ENCODE assay signal across 10 cellular contexts in the genomic region with DNA sequence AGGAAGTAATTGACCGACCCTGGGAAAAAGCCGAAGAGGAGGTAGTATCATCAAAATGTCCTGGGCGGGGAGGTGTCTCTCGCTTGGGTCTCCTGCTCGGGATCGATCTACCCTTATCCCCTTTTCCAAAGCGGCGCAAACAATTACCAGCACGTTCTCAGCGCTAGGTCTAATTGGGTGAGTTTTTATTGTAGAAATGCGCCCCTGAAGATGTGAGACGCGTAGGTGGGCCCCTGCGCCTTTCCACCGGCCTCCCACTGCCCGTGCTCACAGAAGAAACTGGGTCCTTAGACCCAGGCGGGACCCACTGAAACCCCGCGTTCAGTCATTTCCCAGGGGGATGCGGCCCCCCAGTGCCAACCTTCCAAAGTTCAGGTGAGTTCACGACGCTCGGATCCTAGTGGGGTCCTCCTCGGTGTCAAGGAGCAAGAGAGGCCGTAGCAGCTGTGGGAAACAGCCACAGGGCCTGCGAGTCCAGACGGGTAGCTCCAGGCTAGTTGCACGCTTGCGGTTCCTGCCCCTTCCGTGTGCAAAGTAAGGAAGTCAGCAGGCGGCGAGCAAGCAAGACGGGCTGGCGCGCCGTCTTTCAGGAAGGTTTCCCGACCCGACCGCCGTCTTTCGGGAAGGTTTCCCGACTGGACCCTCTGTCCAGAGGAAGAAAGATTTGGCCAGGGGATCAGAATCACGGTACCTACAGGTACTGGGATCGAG. TPM values are rescaled to one million over a fixed set of nuclear protein-coding genes. Genes with fewer than 3 reads are reported as not detected.
DNase-seq lines count a peak whose midpoint lies in the region; ATAC-seq and TF ChIP-seq lines count a peak whose summit lies in the region.
"Had no signal": no experiment of that assay in that cellular context is flagged by ENCODE, and none has a peak within 500 bp of the region (broad histone marks: within the 10 kb centered on the region; RNA-seq: fewer than 3 reads in every experiment).

No MANE protein-coding gene starts in this region.

- H3K4me3 ChIP-seq in astrocyte of the cerebellum (ENCODE audit: low read depth, low read length) (peak overlapping the region; percentile 33), skeletal muscle tissue (ENCODE audit: low read length in 3 of 3) (peak overlapping the region; percentile 54 to 72 (median 69))

- H3K9ac ChIP-seq in skeletal muscle tissue (ENCODE audit: low read depth in 1 of 3, low read length in 3 of 3), result peak overlapping the region in 2 of 3 donors; percentile 53 to 82

- DNase-seq in NCI-H1105 treated with DMSO at 0.1 percent for 48 hours (lab: John Stamatoyannopoulos, UW) (peak; percentile 31), NCI-H1105 (lab: John Stamatoyannopoulos, UW) (no peak), astrocyte of the cerebellum (ENCODE audit: low read depth) (no peak), iris pigment epithelial cell (ENCODE audit: low read depth) (peak; percentile 50), NCI-H526 treated with DMSO at 0.1 percent for 48 hours (lab: John Stamatoyannopoulos, UW) (no peak)
- no peak for DNase-seq in stimulated activated naive CD4-positive, alpha-beta T cell treated with Interleukin-2 at 50 U/mL for 16 hours (lab: John Stamatoyannopoulos, UW)
- DNase-seq: effector memory CD8-positive, alpha-beta T cell had no signal

- in situ Hi-C loops in astrocyte of the cerebellum (cut with HindIII; ENCODE audit: low sequenced_read_pairs), result no loop called here

- ATAC-seq in HG02870 (IDR thresholded peaks at IDR 0.05; ENCODE audit: unreplicated experiment), result no peak
- ATAC-seq: effector memory CD8-positive, alpha-beta T cell had no signal

- H3K4me1 ChIP-seq in skeletal muscle tissue (ENCODE audit: control insufficient read depth in 3 of 3, insufficient read depth in 3 of 3, low read length in 3 of 3), result peaks cover 9 to 39% (median 28%) of the 10 kb centered on the region in 3 donors

- peaks cover 4 to 18% (median 14%) of the 10 kb centered on the region in 3 donors for H3K27me3 ChIP-seq in skeletal muscle tissue (ENCODE audit: control insufficient read depth in 3 of 3, insufficient read depth in 3 of 3, low read length in 3 of 3)

- H3K27ac ChIP-seq in skeletal muscle tissue (ENCODE audit: low read depth, low read length), result no peak overlapping the region

- peaks cover 0 to 18% (median 14%) of the 10 kb centered on the region in 3 donors for H3K36me3 ChIP-seq in skeletal muscle tissue (ENCODE audit: control insufficient read depth in 3 of 3, insufficient read depth in 3 of 3, low read length in 3 of 3)

- TF ChIP-seq CTCF in astrocyte of the cerebellum (IDR thresholded peaks at IDR 0.05; ENCODE audit: low read depth, low read length, missing control alignments), result no peak

- no peaks in the 10 kb centered on the region for H3K9me3 ChIP-seq in skeletal muscle tissue (ENCODE audit: control insufficient read depth in 3 of 3, low read length in 3 of 3)

RNA-seq across cellular contexts. Expression of gene SMIM32, which starts 1.5 kb away (rescaled TPM):
- total RNA-seq in skeletal muscle tissue, result under 0.01 TPM
- total RNA-seq: ureter had no signal

RNA-seq across cellular contexts. Expression of gene SMAD5, which starts 58.8 kb away (rescaled TPM):
- total RNA-seq in skeletal muscle tissue, result 48.5 TPM

Comparison
In these comparisons a context has a peak if more than half of its experiments do, and no peak if none do; other contexts are left out.
1. DNase-seq: peak in NCI-H1105 treated with DMSO at 0.1 percent for 48 hours (single experiment) and iris pigment epithelial cell (single experiment); none in NCI-H1105 (single experiment), astrocyte of the cerebellum (single experiment), NCI-H526 treated with DMSO at 0.1 percent for 48 hours (single experiment) and stimulated activated naive CD4-positive, alpha-beta T cell treated with Interleukin-2 at 50 U/mL for 16 hours (single experiment).